In genomic region chr19:40688294-40688693, GRCh38 we compare ENCODE assay signal across 13 cellular contexts. TPM values are rescaled to one million over a fixed set of nuclear protein-coding genes. Genes with fewer than 3 reads are reported as not detected.
DNase-seq lines count a peak whose midpoint lies in the region; ATAC-seq, FAIRE-seq and TF ChIP-seq lines count a peak whose summit lies in the region.
"Had no signal": no experiment of that assay in that cellular context is flagged by ENCODE, and none has a peak within 500 bp of the region (broad histone marks: within the 10 kb centered on the region; RNA-seq: fewer than 3 reads in every experiment).

No MANE protein-coding gene starts in this region.

- H3K36me3 ChIP-seq in PC-9 (ENCODE audit: low read depth) (no peaks in the 10 kb centered on the region), endodermal cell (ENCODE audit: control insufficient read depth, insufficient read depth, low read length) (peaks cover 24% of the 10 kb centered on the region), rectal smooth muscle tissue (ENCODE audit: control insufficient read depth, insufficient read depth, low read length) (peaks cover 9% of the 10 kb centered on the region)

- H3K9me3 ChIP-seq in AG04450 (ENCODE audit: control insufficient read depth, insufficient read depth, low read length) (no peaks in the 10 kb centered on the region; the same call in 1 of the 2 replicates), PC-9 (ENCODE audit: insufficient read depth, low read depth) (no peaks in the 10 kb centered on the region), endodermal cell (ENCODE audit: control insufficient read depth, low read length) (no peaks in the 10 kb centered on the region)

- H3K27ac Mint-ChIP-seq in endodermal cell, result no peak overlapping the region
- H3K27ac Mint-ChIP-seq: CD14-positive monocyte had no signal

- H3K27me3 Mint-ChIP-seq in endodermal cell (ENCODE audit: insufficient read depth), result no peaks in the 10 kb centered on the region

- H3K27ac ChIP-seq in AG04450 (ENCODE audit: low read depth, low read length) (no peak overlapping the region), PC-9 (no peak overlapping the region), endodermal cell (ENCODE audit: low read depth, low read length) (no peak overlapping the region), rectal smooth muscle tissue (ENCODE audit: low read depth, low read length) (no peak overlapping the region), caudate nucleus (ENCODE audit: low read depth, low read length) (no peak overlapping the region)

- TF ChIP-seq POLR2A in GM12891 (IDR thresholded peaks at IDR 0.05; ENCODE audit: low read depth, low read length), result no peak

- intact Hi-C loops in PC-9 (cut with micrococcal nuclease; ENCODE audit: unreplicated experiment), result no loop called here

- no peaks in the 10 kb centered on the region for H3K9me3 Mint-ChIP-seq in endodermal cell

- peak overlapping the region; percentile 95 for H3K4me3 ChIP-seq in AG04450 (ENCODE audit: low read depth, low read length)
- H3K4me3 ChIP-seq in PC-9, result no peak overlapping the region
- H3K4me3 ChIP-seq in endodermal cell (ENCODE audit: low read length), result peak overlapping the region; percentile 96
- peak overlapping the region; percentile 78 for H3K4me3 ChIP-seq in rectal smooth muscle tissue (ENCODE audit: low read length)

- peaks cover 2% of the 10 kb centered on the region for H3K4me1 Mint-ChIP-seq in endodermal cell

- H3K4me1 ChIP-seq in PC-9 (replicated peaks; ENCODE audit: insufficient read depth) (peaks cover 19% of the 10 kb centered on the region), endodermal cell (ENCODE audit: control insufficient read depth, insufficient read depth, low read length) (no peaks in the 10 kb centered on the region), rectal smooth muscle tissue (ENCODE audit: control insufficient read depth, insufficient read depth, low read length) (peaks cover 17% of the 10 kb centered on the region)

- TSS peak; percentile 50 for BruUV-seq in PC-9 (replicated peaks; lab: Mats Ljungman, UMichigan)

- no peak for FAIRE-seq in GM12891 (lab: Jason Lieb, UNC)

- H3K9me2 ChIP-seq in PC-9 (ENCODE audit: insufficient read depth), result no peaks in the 10 kb centered on the region

- H4K20me1 ChIP-seq in PC-9 (ENCODE audit: insufficient read depth), result no peaks in the 10 kb centered on the region

- peaks cover 7% of the 10 kb centered on the region; the same call in 1 of the 2 replicates for H3F3A ChIP-seq in PC-9 (ENCODE audit: insufficient read depth, low read depth)

- ATAC-seq in HG03280 (IDR thresholded peaks at IDR 0.05; ENCODE audit: unreplicated experiment), result no peak

- POLR2A ChIA-PET in AG04450 (lab: Yijun Ruan, JAX), result interaction anchor here (1.6 kb wide), 1 partner anchor 25 kb away, joined by 5 read pairs; no protein-coding TSS in a partner anchor
- POLR2A ChIA-PET in PC-9 (lab: Charles Lee; ENCODE audit: unreplicated experiment), result no interaction called here

- H3K4me3 Mint-ChIP-seq in endodermal cell, result no peak overlapping the region
- H3K4me3 Mint-ChIP-seq: CD14-positive monocyte had no signal

- WGBS in endodermal cell (ENCODE audit: insufficient coverage in 1 of 2, insufficient read length in 1 of 2), 2 experiments, result 92% methylated on average over 2 of the region's 2 CpGs; no CpG with 5 or more reads in 1 of the 2 experiments

- TF ChIP-seq CTCF in AG04450 (IDR thresholded peaks at IDR 0.05; ENCODE audit: low read depth, low read length) (no peak), PC-9 (conservative IDR thresholded peaks at IDR 0.05) (no peak), endodermal cell (conservative IDR thresholded peaks at IDR 0.05) (no peak)

- H2AFZ ChIP-seq in PC-9, result no peak overlapping the region

- H3K79me2 ChIP-seq in PC-9 (ENCODE audit: low read depth), result peaks cover 10% of the 10 kb centered on the region

- no peak overlapping the region for H3K9ac ChIP-seq in endodermal cell (ENCODE audit: extremely low read depth, low read length, poor library complexity, severe bottlenecking)
- no peak overlapping the region for H3K9ac ChIP-seq in rectal smooth muscle tissue (ENCODE audit: low read length)

- no peaks in the 10 kb centered on the region for H3K27me3 ChIP-seq in AG04450 (ENCODE audit: control insufficient read depth, insufficient read depth, low read length)
- H3K27me3 ChIP-seq in PC-9 (ENCODE audit: insufficient read depth, low read depth), result no peaks in the 10 kb centered on the region
- H3K27me3 ChIP-seq in endodermal cell (ENCODE audit: control insufficient read depth, insufficient read depth, low read length, poor library complexity, severe bottlenecking), result no peaks in the 10 kb centered on the region
- H3K27me3 ChIP-seq in rectal smooth muscle tissue (ENCODE audit: control insufficient read depth, insufficient read depth, low read length), result no peaks in the 10 kb centered on the region

- peaks cover 25% of the 10 kb centered on the region for H3K36me3 Mint-ChIP-seq in endodermal cell (ENCODE audit: low read depth)

- H3K4me2 ChIP-seq in PC-9, result no peak overlapping the region

- DNase-seq in AG04450 (ENCODE audit: low read depth, low spot score) (no peak), PC-9 (no peak), endodermal cell (no peak), caudate nucleus (lab: John Stamatoyannopoulos, UW) (no peak), GM12891 (ENCODE audit: insufficient read length, low spot score) (no peak), anterior cingulate cortex (lab: John Stamatoyannopoulos, UW) (no peak)
- DNase-seq: activated naive CD4-positive, alpha-beta T cell treated with Interleukin-2 at 50 U/mL for 16 hours; DMS79 treated with DMSO at 0.1 percent for 48 hours; stimulated activated CD4-positive, alpha-beta T cell treated with anti-CD3 and anti-CD28 coated beads, Interleukin-15, amount 100 ng/mL, for 24 hours; trophoblast cell had no signal

- CTCF ChIA-PET in AG04450 (lab: Charles Lee) (interaction anchor here (1.5 kb wide), 1 partner anchor 118 kb away, joined by 4 read pairs; no protein-coding TSS in a partner anchor), PC-9 (lab: Charles Lee) (no interaction called here)

TF ChIP-seq in GM12891, 5 proteins besides CTCF, POLR2A, EP300 and RAD21:
- TF ChIP-seq TAF1 (IDR thresholded peaks at IDR 0.05; ENCODE audit: low read depth, low read length), result no peak
- TF ChIP-seq POU2F2 (IDR thresholded peaks at IDR 0.05; ENCODE audit: low read depth, low read length), result no peak
- TF ChIP-seq POLR2AphosphoS5 (IDR thresholded peaks at IDR 0.05; ENCODE audit: low read depth, low read length), result no peak
- no peak for TF ChIP-seq SPI1 (IDR thresholded peaks at IDR 0.05; ENCODE audit: low read depth, low read length)
- no peak for TF ChIP-seq PAX5 (IDR thresholded peaks at IDR 0.05; ENCODE audit: insufficient read depth, low read length, severe bottlenecking)

RNA-seq across cellular contexts. Expression of gene NUMBL, which starts 2.2 kb away (rescaled TPM):
- polyA plus RNA-seq in AG04450 (2011; rRNA removed), result 29.4 and 30.9 TPM in 2 replicates
- 25.0 and 30.6 TPM in 2 replicates for polyA minus RNA-seq in AG04450 (2011; rRNA and poly(A)+ RNA removed)
- 57.7 and 86.6 TPM in 2 replicates for total RNA-seq in PC-9 (2021)
- 10 to 100 TPM; 32.7 to 46.9 TPM for total RNA-seq in endodermal cell
- polyA plus RNA-seq in endodermal cell (2013, experiment 1 of 2), result 28.0 TPM
- polyA plus RNA-seq in endodermal cell (2013, experiment 2 of 2), result 31.5 TPM
- 4.1 TPM for polyA plus RNA-seq in GM12891 (2012; ENCODE audit: low read depth, missing spikeins)

RNA-seq across cellular contexts. Expression of gene COQ8B, which starts 28.4 kb away (rescaled TPM):
- polyA plus RNA-seq in AG04450 (2011; rRNA removed), result 16.0 and 20.2 TPM in 2 replicates
- 18.9 and 20.5 TPM in 2 replicates for polyA minus RNA-seq in AG04450 (2011; rRNA and poly(A)+ RNA removed)
- total RNA-seq in PC-9 (2021) (57.7 and 66.6 TPM in 2 replicates), endodermal cell (10 to 100 TPM; 45.6 to 49.8 TPM)
- 39.8 TPM for polyA plus RNA-seq in endodermal cell (2013, experiment 1 of 2)
- 34.3 TPM for polyA plus RNA-seq in endodermal cell (2013, experiment 2 of 2)
- 23.6 TPM for polyA plus RNA-seq in GM12891 (2012; ENCODE audit: low read depth, missing spikeins)

RNA-seq across cellular contexts. Expression of gene ITPKC, which starts 28.6 kb away (rescaled TPM):
- 8.9 and 11.6 TPM in 2 replicates for polyA plus RNA-seq in AG04450 (2011; rRNA removed)
- polyA minus RNA-seq in AG04450 (2011; rRNA and poly(A)+ RNA removed), result 12.7 and 17.0 TPM in 2 replicates
- total RNA-seq in PC-9 (2021) (17.6 and 22.1 TPM in 2 replicates), endodermal cell (10 to 100 TPM in 1 of 2 donors, 1 to 10 TPM in 1; 9.9 to 11.1 TPM)
- 8.8 TPM for polyA plus RNA-seq in endodermal cell (2013, experiment 1 of 2)
- polyA plus RNA-seq in endodermal cell (2013, experiment 2 of 2), result 8.2 TPM
- 3.3 TPM for polyA plus RNA-seq in GM12891 (2012; ENCODE audit: low read depth, missing spikeins)
